9 cellular contexts compared by ENCODE assay signal in genomic region chr9:108468364-108468763, GRCh38.
DNase-seq lines count a peak whose midpoint lies in the region; ATAC-seq and TF ChIP-seq lines count a peak whose summit lies in the region.
"Had no signal": no experiment of that assay in that cellular context is flagged by ENCODE, and none has a peak within 500 bp of the region (broad histone marks: within the 10 kb centered on the region; RNA-seq: fewer than 3 reads in every experiment).

No MANE protein-coding gene starts in this region.

- H3K4me3 ChIP-seq in mammary epithelial cell (replicated peaks in 1 of 3; ENCODE audit: insufficient read depth in 1 of 3, low read depth in 2 of 3, low read length in 3 of 3) (no peak overlapping the region), neural progenitor cell (no peak overlapping the region), neuronal stem cell (ENCODE audit: low read length in 2 of 2) (no peak overlapping the region)
- H3K4me3 ChIP-seq in CD8-positive, alpha-beta memory T cell (ENCODE audit: low read length), result no peak overlapping the region

- dilution Hi-C loops in mammary epithelial cell (cut with HindIII; ENCODE audit: low sequenced_read_pairs), result no loop called here

- no peak overlapping the region for H3K9ac ChIP-seq in mammary epithelial cell (ENCODE audit: insufficient read depth, low read length)
- H3K9ac ChIP-seq in neural progenitor cell, result no peak overlapping the region
- no peak overlapping the region for H3K9ac ChIP-seq in neuronal stem cell (ENCODE audit: low read depth, low read length, poor library complexity)

- BruUV-seq in mammary epithelial cell (replicated peaks; lab: Mats Ljungman, UMichigan), result no TSS peak

- peak; percentile 78 for ATAC-seq in GM21447 (IDR thresholded peaks at IDR 0.05; ENCODE audit: unreplicated experiment)

- H4K8ac ChIP-seq in neuronal stem cell (ENCODE audit: low read depth, low read length), result no peak overlapping the region

- no peak overlapping the region for H2AK5ac ChIP-seq in neuronal stem cell (ENCODE audit: low read depth, low read length)

- H3K4me1 ChIP-seq in mammary epithelial cell (ENCODE audit: insufficient read depth, low read length) (peaks cover 28% of the 10 kb centered on the region), neural progenitor cell (peaks cover 2% of the 10 kb centered on the region), neuronal stem cell (ENCODE audit: control insufficient read depth in 2 of 2, insufficient read depth in 1 of 2, low read depth in 1 of 2, low read length in 2 of 2) (no peaks in the 10 kb centered on the region)
- no peaks in the 10 kb centered on the region for H3K4me1 ChIP-seq in CD8-positive, alpha-beta memory T cell (ENCODE audit: insufficient read depth, low read length)

- no peak overlapping the region for H2AFZ ChIP-seq in mammary epithelial cell (ENCODE audit: low read depth, low read length)
- no peak overlapping the region for H2AFZ ChIP-seq in neural progenitor cell (replicated peaks)
- H2AFZ ChIP-seq in neuronal stem cell (ENCODE audit: low read length), result no peak overlapping the region

- POLR2A ChIA-PET in CD8-positive, alpha-beta memory T cell (lab: Charles Lee), result no interaction called here

- no peak overlapping the region for H2BK5ac ChIP-seq in neuronal stem cell (ENCODE audit: low read length)

- no peak overlapping the region for H3K4me3 Mint-ChIP-seq in neural progenitor cell
- no peak overlapping the region for H3K4me3 Mint-ChIP-seq in CD8-positive, alpha-beta memory T cell

- H3K14ac ChIP-seq in neuronal stem cell (ENCODE audit: low read length), result no peak overlapping the region

- H3K9me3 ChIP-seq in mammary epithelial cell (replicated peaks; ENCODE audit: insufficient read depth, low read length) (no peaks in the 10 kb centered on the region), neural progenitor cell (ENCODE audit: low read depth) (no peaks in the 10 kb centered on the region), neuronal stem cell (replicated peaks in 1 of 2; ENCODE audit: control insufficient read depth in 2 of 2, insufficient read depth in 1 of 2, low read depth in 1 of 2, low read length in 2 of 2) (no peaks in the 10 kb centered on the region)
- H3K9me3 ChIP-seq in CD8-positive, alpha-beta memory T cell (ENCODE audit: low read length), result no peaks in the 10 kb centered on the region

- H2BK15ac ChIP-seq in neuronal stem cell (ENCODE audit: low read length), result no peak overlapping the region

- H3K4me2 ChIP-seq in mammary epithelial cell (ENCODE audit: insufficient read depth, low read depth, low read length) (no peak overlapping the region), neural progenitor cell (no peak overlapping the region), neuronal stem cell (ENCODE audit: insufficient read depth, low read length, poor library complexity, severe bottlenecking) (no peak overlapping the region)

- H3K4me1 Mint-ChIP-seq in neural progenitor cell, result no peaks in the 10 kb centered on the region
- no peaks in the 10 kb centered on the region for H3K4me1 Mint-ChIP-seq in CD8-positive, alpha-beta memory T cell

- H4K20me1 ChIP-seq in mammary epithelial cell (ENCODE audit: insufficient read depth, low read length), result no peaks in the 10 kb centered on the region
- H4K20me1 ChIP-seq in neural progenitor cell (ENCODE audit: low read depth), result no peaks in the 10 kb centered on the region

- no peak overlapping the region for H2BK12ac ChIP-seq in neuronal stem cell (ENCODE audit: low read length)

- no peak overlapping the region for H2BK120ac ChIP-seq in neuronal stem cell (ENCODE audit: low read depth, low read length)

- WGBS in mammary epithelial cell (ENCODE audit: low coverage, missing lambda C conversion rate), result 88% methylated on average over 4 of the region's 4 CpGs
- no CpG with 5 or more reads among the region's 4 CpGs for WGBS in neuronal stem cell (ENCODE audit: extremely low coverage in 2 of 2, insufficient read length in 2 of 2, insufficient replicate concordance in 1 of 2), 2 donors

- H3K27me3 ChIP-seq in mammary epithelial cell (ENCODE audit: insufficient read depth, low read length) (no peaks in the 10 kb centered on the region), neural progenitor cell (no peaks in the 10 kb centered on the region), neuronal stem cell (ENCODE audit: control insufficient read depth in 3 of 3, insufficient read depth in 3 of 3, low read depth in 1 of 3, low read length in 3 of 3) (peaks cover 0 to 2% (median 0%) of the 10 kb centered on the region in 3 experiments)
- H3K27me3 ChIP-seq in CD8-positive, alpha-beta memory T cell (ENCODE audit: insufficient read depth, low read length, poor library complexity, severe bottlenecking), result no peaks in the 10 kb centered on the region

- H3K27ac ChIP-seq in mammary epithelial cell (ENCODE audit: insufficient read depth, low read depth, low read length) (no peak overlapping the region), neural progenitor cell (no peak overlapping the region), neuronal stem cell (replicated peaks; ENCODE audit: low read length) (no peak overlapping the region)
- no peak overlapping the region for H3K27ac ChIP-seq in CD8-positive, alpha-beta memory T cell (ENCODE audit: low read depth, low read length)

- H3K79me2 ChIP-seq in mammary epithelial cell (ENCODE audit: insufficient read depth, low read length) (no peaks in the 10 kb centered on the region), neural progenitor cell (ENCODE audit: low read depth) (no peaks in the 10 kb centered on the region)

- H3K23ac ChIP-seq in neuronal stem cell (ENCODE audit: low read depth, low read length, poor library complexity), result no peak overlapping the region

- peak; percentile 48 for DNase-seq in NCI-H748 (lab: John Stamatoyannopoulos, UW; ENCODE audit: unreplicated experiment)
- DNase-seq in NCI-H748 treated with DMSO at 0.1 percent for 48 hours (lab: John Stamatoyannopoulos, UW), result no peak
- DNase-seq in MV-4-11 (lab: John Stamatoyannopoulos, UW), result peak; percentile 61
- DNase-seq in mammary epithelial cell, result peak; percentile 49
- DNase-seq in neural progenitor cell (ENCODE audit: low spot score), result peak; percentile 48
- no peak for DNase-seq in neuronal stem cell (ENCODE audit: low spot score)
- no peak for DNase-seq in CD8-positive, alpha-beta memory T cell

- no peaks in the 10 kb centered on the region for H3K9me3 Mint-ChIP-seq in neural progenitor cell
- peaks cover 2 to 11% (median 4%) of the 10 kb centered on the region in 5 donors for H3K9me3 Mint-ChIP-seq in CD8-positive, alpha-beta memory T cell

- in situ Hi-C loops in mammary epithelial cell (cut with MboI; ENCODE audit: low sequenced_read_pairs in 2 of 2), result no loop called here

- intact Hi-C loops in mammary epithelial cell (cut with micrococcal nuclease), result loop anchor here (1.0 kb wide), 1 partner anchor 94 kb away; no protein-coding TSS in a partner anchor

- TF ChIP-seq CTCF in mammary epithelial cell (conservative IDR thresholded peaks at IDR 0.05 in 1 of 2, IDR thresholded peaks at IDR 0.05 in 1 of 2; ENCODE audit: extremely low read depth in 1 of 2, insufficient read depth in 1 of 2, low read depth in 1 of 2, low read length in 2 of 2), result peak; percentile 58 to 62
- TF ChIP-seq CTCF in neural progenitor cell (IDR thresholded peaks at IDR 0.05), result peak; percentile 63

- H3K27me3 Mint-ChIP-seq in neural progenitor cell (ENCODE audit: insufficient read depth, low read depth), result no peaks in the 10 kb centered on the region
- peaks cover 0 to 2% of the 10 kb centered on the region in 2 donors for H3K27me3 Mint-ChIP-seq in CD8-positive, alpha-beta memory T cell

- H3K36me3 ChIP-seq in mammary epithelial cell (ENCODE audit: insufficient read depth, low read length) (no peaks in the 10 kb centered on the region), neural progenitor cell (no peaks in the 10 kb centered on the region), neuronal stem cell (replicated peaks in 1 of 2; ENCODE audit: control insufficient read depth in 2 of 2, insufficient read depth in 2 of 2, low read length in 2 of 2) (no peaks in the 10 kb centered on the region)
- H3K36me3 ChIP-seq in CD8-positive, alpha-beta memory T cell (ENCODE audit: insufficient read depth, low read length), result no peaks in the 10 kb centered on the region

- H3K36me3 Mint-ChIP-seq in neural progenitor cell, result no peaks in the 10 kb centered on the region
- no peaks in the 10 kb centered on the region for H3K36me3 Mint-ChIP-seq in CD8-positive, alpha-beta memory T cell

- no peaks in the 10 kb centered on the region for H3F3A ChIP-seq in neural progenitor cell (ENCODE audit: low read depth)

- no peak overlapping the region for H3K27ac Mint-ChIP-seq in neural progenitor cell
- H3K27ac Mint-ChIP-seq in CD8-positive, alpha-beta memory T cell, result no peak overlapping the region
- H3K27ac Mint-ChIP-seq: activated naive CD4-positive, alpha-beta T cell treated with anti-CD3 and anti-CD28 coated beads, Interleukin-2, amount 50 U/mL, for 72 hours had no signal

- CTCF ChIA-PET in mammary epithelial cell (lab: Charles Lee; ENCODE audit: low non-redundant PET), result interaction anchor here (0.6 kb wide), 2 partner anchors 40 to 52 kb away, joined by 3 to 4 read pairs; no protein-coding TSS in a partner anchor
- CTCF ChIA-PET in CD8-positive, alpha-beta memory T cell (lab: Charles Lee), result interaction anchor here (0.6 kb wide), 1 partner anchor 800 kb away, joined by 3 read pairs; no protein-coding TSS in a partner anchor

- no peak overlapping the region for H4K91ac ChIP-seq in neuronal stem cell (ENCODE audit: low read depth, low read length, poor library complexity)

- H3K18ac ChIP-seq in neuronal stem cell (ENCODE audit: low read length), result no peak overlapping the region

- no peak overlapping the region for H3K4ac ChIP-seq in neuronal stem cell (ENCODE audit: low read length)

- no peaks in the 10 kb centered on the region for H3K79me1 ChIP-seq in neuronal stem cell (ENCODE audit: low read depth, low read length)

Comparison
In these comparisons a context has a peak if more than half of its experiments do, and no peak if none do; other contexts are left out.
1. DNase-seq: peak in NCI-H748 (single experiment), MV-4-11 (single experiment), mammary epithelial cell (single experiment) and neural progenitor cell (single experiment); none in NCI-H748 treated with DMSO at 0.1 percent for 48 hours (single experiment), neuronal stem cell (single experiment) and CD8-positive, alpha-beta memory T cell (0 of 5).